In the genomic region with DNA sequence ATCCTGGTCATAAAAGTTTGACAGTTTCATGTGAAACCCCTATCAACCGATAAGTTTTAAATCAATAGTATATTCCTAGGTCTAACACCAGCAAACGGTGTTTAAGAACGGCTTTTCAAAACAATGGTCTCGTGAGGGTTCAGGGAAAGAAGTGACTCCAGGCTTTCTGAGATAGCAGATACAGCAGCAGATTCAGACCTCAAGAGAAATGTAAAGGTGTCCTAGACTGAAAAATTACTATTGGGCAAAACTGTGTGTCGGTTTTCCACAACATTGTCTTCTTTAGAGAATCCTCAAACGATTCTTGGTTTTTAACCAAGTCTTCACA, we compare ENCODE assay signal across 8 cellular contexts. TPM values are rescaled to one million over a fixed set of nuclear protein-coding genes. Genes with fewer than 3 reads are reported as not detected.
A peak's percentile ranks its signal among the peaks of the same experiment; 100 is the strongest.
DNase-seq lines count a peak whose midpoint lies in the region; ATAC-seq and TF ChIP-seq lines count a peak whose summit lies in the region.

No MANE protein-coding gene starts in this region.

- H3K4me1 Mint-ChIP-seq in osteocyte (ENCODE audit: unreplicated experiment), result peaks cover 57% of the 10 kb centered on the region

- no peaks in the 10 kb centered on the region for H3K36me3 ChIP-seq in Peyer's patch

- peak overlapping the region; percentile 97 for H3K27ac Mint-ChIP-seq in osteocyte (ENCODE audit: unreplicated experiment)

- peak overlapping the region; percentile 90 to 97 (median 94) for H3K27ac ChIP-seq in Peyer's patch

- H3K4me1 ChIP-seq in Peyer's patch, result peaks cover 3 to 52% (median 18%) of the 10 kb centered on the region in 4 donors

- TF ChIP-seq POLR2A in Peyer's patch (IDR thresholded peaks at IDR 0.05), result no peak

- H3K27me3 Mint-ChIP-seq in osteocyte (ENCODE audit: unreplicated experiment), result no peaks in the 10 kb centered on the region

- no peaks in the 10 kb centered on the region for H3K36me3 Mint-ChIP-seq in osteocyte (ENCODE audit: unreplicated experiment)

- no peaks in the 10 kb centered on the region for H3K9me3 Mint-ChIP-seq in osteocyte (ENCODE audit: unreplicated experiment)

- no peaks in the 10 kb centered on the region for H3K9me3 ChIP-seq in Peyer's patch

- no peak for TF ChIP-seq CTCF in Peyer's patch (IDR thresholded peaks at IDR 0.05)
- no peak for TF ChIP-seq CTCF in epithelial cell of proximal tubule (conservative IDR thresholded peaks at IDR 0.05; ENCODE audit: low read depth, low read length)
- TF ChIP-seq CTCF in osteocyte (IDR thresholded peaks at IDR 0.05), result no peak
- no peak for TF ChIP-seq CTCF in omental fat pad (IDR thresholded peaks at IDR 0.05)

- ATAC-seq in omental fat pad (ENCODE audit: low FRiP score) (no peak), HG02981 (IDR thresholded peaks at IDR 0.05; ENCODE audit: unreplicated experiment) (no peak)

- peak overlapping the region; percentile 95 for H3K4me3 Mint-ChIP-seq in osteocyte (ENCODE audit: unreplicated experiment)

- DNase-seq in DMS 273 (lab: John Stamatoyannopoulos, UW; ENCODE audit: unreplicated experiment), result peak; percentile 26
- DNase-seq in DMS 273 treated with DMSO at 0.1 percent for 48 hours (lab: John Stamatoyannopoulos, UW), result no peak
- no peak for DNase-seq in Peyer's patch
- DNase-seq in epithelial cell of proximal tubule (ENCODE audit: low read depth), result no peak
- DNase-seq in osteocyte (ENCODE audit: extremely low spot score, unreplicated experiment), result no peak
- DNase-seq in omental fat pad (ENCODE audit: low spot score), result no peak
- no peak for DNase-seq in NCI-H446 treated with DMSO at 0.1 percent for 48 hours (lab: John Stamatoyannopoulos, UW)

- H3K4me3 ChIP-seq in Peyer's patch (peak overlapping the region; percentile 95 to 98 (median 96)), epithelial cell of proximal tubule (ENCODE audit: low read depth, low read length) (peak overlapping the region; percentile 97)

- H3K27me3 ChIP-seq in Peyer's patch, result no peaks in the 10 kb centered on the region

RNA-seq across cellular contexts. Expression of gene SETD2, which starts 1.3 kb away (rescaled TPM):
- total RNA-seq in Peyer's patch (100 to 1,000 TPM in 1 of 4 donors, 10 to 100 TPM in 3; 75.8 to 173 (median 82.2) TPM), epithelial cell of proximal tubule (17.4 and 21.3 TPM in 2 replicates), osteocyte (45.0 and 47.1 TPM in 2 replicates), omental fat pad (10 to 100 TPM; 42.9 to 83.1 (median 52.1) TPM)
